ENCODE assay signal across 13 cellular contexts in genomic region chr6:158781692-158782373, GRCh38. TPM values are rescaled to one million over a fixed set of nuclear protein-coding genes. Genes with fewer than 3 reads are reported as not detected.
A peak's percentile ranks its signal among the peaks of the same experiment; 100 is the strongest.
DNase-seq lines count a peak whose midpoint lies in the region; ATAC-seq and TF ChIP-seq lines count a peak whose summit lies in the region.
"Had no signal": no experiment of that assay in that cellular context is flagged by ENCODE, and none has a peak within 500 bp of the region (broad histone marks: within the 10 kb centered on the region; RNA-seq: fewer than 3 reads in every experiment).

No MANE protein-coding gene starts in this region.

- peaks cover 65 to 100% (median 100%) of the 10 kb centered on the region in 4 donors for H3K36me3 ChIP-seq in stomach

- no peaks in the 10 kb centered on the region for H3K27me3 ChIP-seq in stomach
- H3K27me3 ChIP-seq: ascending aorta had no signal

- TF ChIP-seq CTCF in VCaP (conservative IDR thresholded peaks at IDR 0.05) (no peak), stomach (IDR thresholded peaks at IDR 0.05) (no peak), GM20000 (IDR thresholded peaks at IDR 0.05; ENCODE audit: extremely low read depth, missing control alignments) (no peak)

- peaks cover 11 to 61% of the 10 kb centered on the region in 2 donors for H3K36me3 Mint-ChIP-seq in activated T-cell treated with anti-CD3 and anti-CD28 coated beads, Interleukin-2, amount 50 U/mL, for 72 hours (ENCODE audit: insufficient read depth in 2 of 2)
- H3K36me3 Mint-ChIP-seq in activated T-cell treated with anti-CD3 and anti-CD28 coated beads, Interleukin-2, amount 50 U/mL, for 4 hours (ENCODE audit: insufficient read depth) = peaks cover 62% of the 10 kb centered on the region

- no peaks in the 10 kb centered on the region for H3K9me3 Mint-ChIP-seq in activated T-cell treated with anti-CD3 and anti-CD28 coated beads, Interleukin-2, amount 50 U/mL, for 72 hours
- no peaks in the 10 kb centered on the region for H3K9me3 Mint-ChIP-seq in activated T-cell treated with anti-CD3 and anti-CD28 coated beads, Interleukin-2, amount 50 U/mL, for 4 hours

- peaks cover 13 to 43% (median 30%) of the 10 kb centered on the region in 4 donors for H3K4me1 ChIP-seq in stomach
- H3K4me1 ChIP-seq: ascending aorta had no signal

- peaks cover 31% of the 10 kb centered on the region for H3K4me1 Mint-ChIP-seq in activated T-cell treated with anti-CD3 and anti-CD28 coated beads, Interleukin-2, amount 50 U/mL, for 72 hours (ENCODE audit: low read depth)
- peaks cover 24% of the 10 kb centered on the region for H3K4me1 Mint-ChIP-seq in activated T-cell treated with anti-CD3 and anti-CD28 coated beads, Interleukin-2, amount 50 U/mL, for 4 hours (ENCODE audit: low read depth)

- TF ChIP-seq POLR2A in stomach (IDR thresholded peaks at IDR 0.05) = no peak

- peak overlapping the region in 1 of 4 donors; percentile 1 for H3K4me3 ChIP-seq in stomach
- H3K4me3 ChIP-seq: ascending aorta had no signal

- DNase-seq in activated T-cell treated with anti-CD3 and anti-CD28 coated beads, Interleukin-2, amount 50 U/mL, for 72 hours = no peak
- no peak for DNase-seq in activated T-cell treated with anti-CD3 and anti-CD28 coated beads, Interleukin-2, amount 50 U/mL, for 4 hours
- peak; percentile 70 for DNase-seq in left lobe of liver (ENCODE audit: low spot score)
- peak; percentile 33 for DNase-seq in stomach
- DNase-seq in stimulated activated naive CD4-positive, alpha-beta T cell treated with Interleukin-2 at 50 U/mL for 16 hours (lab: John Stamatoyannopoulos, UW) = no peak
- DNase-seq in GM20000 (ENCODE audit: low spot score) = no peak
- no peak for DNase-seq in dedifferentiated amniotic fluid mesenchymal stem cell (ENCODE audit: extremely low spot score)
- DNase-seq: effector CD4-positive, alpha-beta T cell; NCI-H1417 treated with DMSO at 0.1 percent for 48 hours; NCI-H69; SHP77 treated with DMSO at 0.1 percent for 48 hours had no signal

- H3K27ac ChIP-seq in VCaP (peak overlapping the region; percentile 89), stomach (peak overlapping the region; percentile 22 to 66 (median 59))
- H3K27ac ChIP-seq: ascending aorta had no signal

- no peaks in the 10 kb centered on the region for H3K27me3 Mint-ChIP-seq in activated T-cell treated with anti-CD3 and anti-CD28 coated beads, Interleukin-2, amount 50 U/mL, for 72 hours (ENCODE audit: low read depth)
- no peaks in the 10 kb centered on the region for H3K27me3 Mint-ChIP-seq in activated T-cell treated with anti-CD3 and anti-CD28 coated beads, Interleukin-2, amount 50 U/mL, for 4 hours (ENCODE audit: low read depth)

- ATAC-seq in activated T-cell treated with anti-CD3 and anti-CD28 coated beads, Interleukin-2, amount 50 U/mL, for 72 hours (replicated peaks in 1 of 2) = no peak
- ATAC-seq in activated T-cell treated with anti-CD3 and anti-CD28 coated beads, Interleukin-2, amount 50 U/mL, for 4 hours = no peak
- peak; percentile 68 for ATAC-seq in left lobe of liver

- intact Hi-C loops in stomach (cut with DNase I; ENCODE audit: low total_unique reads) = no loop called here

- H3K4me3 Mint-ChIP-seq in activated T-cell treated with anti-CD3 and anti-CD28 coated beads, Interleukin-2, amount 50 U/mL, for 72 hours = no peak overlapping the region
- H3K4me3 Mint-ChIP-seq in activated T-cell treated with anti-CD3 and anti-CD28 coated beads, Interleukin-2, amount 50 U/mL, for 4 hours = no peak overlapping the region

- H3K27ac Mint-ChIP-seq in activated T-cell treated with anti-CD3 and anti-CD28 coated beads, Interleukin-2, amount 50 U/mL, for 72 hours = peak overlapping the region; percentile 12

- H3K9me3 ChIP-seq in stomach = no peaks in the 10 kb centered on the region
- H3K9me3 ChIP-seq: ascending aorta had no signal

- WGBS in stomach, 5 donors = 58 to 73% (median 66%) methylated on average over 19 of the region's 19 CpGs

- TF ChIP-seq EP300 in stomach (IDR thresholded peaks at IDR 0.05) = no peak

RNA-seq across cellular contexts. Expression of gene EZR, which starts 37.3 kb away (rescaled TPM):
- total RNA-seq in activated T-cell treated with anti-CD3 and anti-CD28 coated beads, Interleukin-2, amount 50 U/mL, for 72 hours = 100 to 1,000 TPM; 167 to 177 TPM
- total RNA-seq in activated T-cell treated with anti-CD3 and anti-CD28 coated beads, Interleukin-2, amount 50 U/mL, for 4 hours = 100 to 1,000 TPM; 315 to 327 (median 324) TPM
- total RNA-seq in left lobe of liver = 57.0 TPM
- 100 to 1,000 TPM in 3 of 5 donors, 10 to 100 TPM in 2; 69.5 to 317 (median 295) TPM for total RNA-seq in stomach
- 100 to 1,000 TPM; 121 to 231 (median 205) TPM for polyA plus RNA-seq in stomach

Comparison
In these comparisons a context has a peak if more than half of its experiments do, and no peak if none do; other contexts are left out.
1. DNase-seq: peak in left lobe of liver (single experiment) and stomach (single experiment); none in activated T-cell treated with anti-CD3 and anti-CD28 coated beads, Interleukin-2, amount 50 U/mL, for 72 hours (0 of 2), activated T-cell treated with anti-CD3 and anti-CD28 coated beads, Interleukin-2, amount 50 U/mL, for 4 hours (single experiment), stimulated activated naive CD4-positive, alpha-beta T cell treated with Interleukin-2 at 50 U/mL for 16 hours (single experiment), GM20000 (single experiment) and dedifferentiated amniotic fluid mesenchymal stem cell (single experiment).